ENCODE assay signal across 2 cellular contexts in genomic region chr1:155167166-155168104, GRCh38.
TF ChIP-seq lines count a peak whose summit lies in the region.

No MANE protein-coding gene starts in this region.

TF ChIP-seq in Ishikawa, 13 proteins besides CTCF, POLR2A, EP300 and RAD21:
- TF ChIP-seq USF1 (IDR thresholded peaks at IDR 0.05) (no peak), REST (IDR thresholded peaks at IDR 0.05; ENCODE audit: low read depth) (no peak), TCF12 (IDR thresholded peaks at IDR 0.05; ENCODE audit: low read depth) (no peak), EGR1 (IDR thresholded peaks at IDR 0.05) (no peak), MAX (IDR thresholded peaks at IDR 0.05) (no peak), TAF1 (IDR thresholded peaks at IDR 0.05; ENCODE audit: low read depth) (no peak), ZBTB7A (IDR thresholded peaks at IDR 0.05; ENCODE audit: low read depth) (no peak), CEBPB (IDR thresholded peaks at IDR 0.05) (no peak), TEAD4 (IDR thresholded peaks at IDR 0.05) (no peak)

TF ChIP-seq in endothelial cell of umbilical vein, 7 proteins besides CTCF, POLR2A, EP300 and RAD21:
- no peak for TF ChIP-seq GATA2 (IDR thresholded peaks at IDR 0.05; ENCODE audit: insufficient read depth, insufficient read length, low read depth, low read length)
- TF ChIP-seq JUN (IDR thresholded peaks at IDR 0.05; ENCODE audit: borderline replicate concordance, insufficient read depth, insufficient read length, low read depth), result no peak
- no peak for TF ChIP-seq POLR2AphosphoS5 (IDR thresholded peaks at IDR 0.05; ENCODE audit: insufficient read depth, low read depth, low read length)
- no peak for TF ChIP-seq FOS (IDR thresholded peaks at IDR 0.05; ENCODE audit: borderline replicate concordance, insufficient read depth, low read length)
- no peak for TF ChIP-seq MYC (IDR thresholded peaks at IDR 0.05; ENCODE audit: low read depth, low read length)
